17 cellular contexts compared by ENCODE assay signal in the genomic region with DNA sequence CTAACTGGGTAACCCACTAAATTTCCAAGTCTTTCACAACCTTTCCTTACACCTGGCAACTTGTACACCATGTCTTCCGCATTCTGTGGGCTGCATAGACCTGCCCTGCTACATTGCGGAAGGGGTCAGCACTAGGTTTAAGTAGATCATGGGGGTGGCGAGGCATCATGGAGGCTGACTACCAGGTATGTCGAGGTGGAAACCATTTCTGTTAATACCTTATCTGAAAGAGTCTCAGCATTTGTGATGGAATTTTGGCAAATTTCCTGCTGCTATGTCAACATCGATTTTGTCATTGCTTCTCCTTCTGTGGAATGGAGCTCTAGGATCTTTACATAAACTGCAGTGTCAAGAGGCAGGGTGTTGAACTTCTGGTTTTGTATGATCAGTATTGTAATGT.
A peak's percentile ranks its signal among the peaks of the same experiment; 100 is the strongest.
DNase-seq lines count a peak whose midpoint lies in the region; ATAC-seq and TF ChIP-seq lines count a peak whose summit lies in the region.
"Had no signal": no experiment of that assay in that cellular context is flagged by ENCODE, and none has a peak within 500 bp of the region (broad histone marks: within the 10 kb centered on the region; RNA-seq: fewer than 3 reads in every experiment).

No MANE protein-coding gene starts in this region.

- peaks cover 4% of the 10 kb centered on the region; the same call in 1 of the 2 replicates for H4K20me1 ChIP-seq in PC-9 (ENCODE audit: insufficient read depth)
- H4K20me1 ChIP-seq: BLaER1 had no signal

- H3K9me3 ChIP-seq in PC-9 (ENCODE audit: insufficient read depth, low read depth) = 0 out of 2 replicates have a peak, but pooled peaks cover 5% of the 10 kb centered on the region
- H3K9me3 ChIP-seq in upper lobe of left lung = no peaks in the 10 kb centered on the region
- H3K9me3 ChIP-seq: BLaER1 had no signal

- TF ChIP-seq POLR2A in upper lobe of left lung (IDR thresholded peaks at IDR 0.05) = no peak
- TF ChIP-seq POLR2A in GM18505 (IDR thresholded peaks at IDR 0.05; ENCODE audit: borderline replicate concordance, extremely low read depth, insufficient read depth, insufficient read length) = no peak

- ATAC-seq in upper lobe of left lung (ENCODE audit: low FRiP score in 2 of 2) (peak in 1 of 2 donors; percentile 43), GM18505 (IDR thresholded peaks at IDR 0.05; ENCODE audit: unreplicated experiment) (no peak)
- ATAC-seq: activated CD4-positive, alpha-beta T cell treated with anti-CD3 and anti-CD28 coated beads for 36 hours had no signal

- CTCF ChIA-PET in PC-9 (lab: Charles Lee) = no interaction called here

- peaks cover 11% of the 10 kb centered on the region for H3K36me3 Mint-ChIP-seq in mesothelial cell of epicardium
- H3K36me3 Mint-ChIP-seq: naive B cell had no signal

- H3K9me2 ChIP-seq in PC-9 (ENCODE audit: insufficient read depth) = no peaks in the 10 kb centered on the region

- no TSS peak for BruUV-seq in PC-9 (replicated peaks; lab: Mats Ljungman, UMichigan)

- peaks cover 87% of the 10 kb centered on the region for H3K79me2 ChIP-seq in PC-9 (ENCODE audit: low read depth)

- TF ChIP-seq EP300 in upper lobe of left lung (IDR thresholded peaks at IDR 0.05) = no peak

- H3K4me1 Mint-ChIP-seq in mesothelial cell of epicardium = peaks cover 66% of the 10 kb centered on the region
- H3K4me1 Mint-ChIP-seq: naive B cell had no signal

- intact Hi-C loops in PC-9 (cut with micrococcal nuclease; ENCODE audit: unreplicated experiment) = no loop called here

- H2AFZ ChIP-seq in PC-9 = no peak overlapping the region

- DNase-seq in PC-9 (peak in 1 of 2 experiments; percentile 100), coronary artery (ENCODE audit: low spot score) (no peak), mesothelial cell of epicardium (ENCODE audit: low spot score in 2 of 2, unreplicated experiment in 2 of 2) (no peak), upper lobe of left lung (peak in 1 of 2 donors; percentile 28), NCI-H128 (lab: John Stamatoyannopoulos, UW; ENCODE audit: unreplicated experiment) (no peak), dermis blood vessel endothelial cell (no peak)
- DNase-seq: activated CD4-positive, alpha-beta T cell treated with anti-CD3 and anti-CD28 coated beads for 36 hours; activated naive CD4-positive, alpha-beta T cell; DND-41; effector CD8-positive, alpha-beta T cell; naive B cell; NCI-H69; OCI-M1; stimulated activated CD4-positive, alpha-beta T cell treated with anti-CD3 and anti-CD28 coated beads, Interleukin-1b, Interleukin-23, amount 100 ng/mL, for 48 hours; T1000 had no signal

- H3K9me3 Mint-ChIP-seq in mesothelial cell of epicardium = no peaks in the 10 kb centered on the region
- H3K9me3 Mint-ChIP-seq: naive B cell had no signal

- H3F3A ChIP-seq in PC-9 (ENCODE audit: insufficient read depth, low read depth) = peaks cover 84% of the 10 kb centered on the region

- H3K27ac ChIP-seq in PC-9 (peak overlapping the region; percentile 94), coronary artery (peak overlapping the region; percentile 57 to 95), upper lobe of left lung (peak overlapping the region in 3 of 4 donors; percentile 13 to 44 (median 18))
- H3K27ac ChIP-seq: BLaER1 had no signal

- no peak for TF ChIP-seq CTCF in PC-9 (conservative IDR thresholded peaks at IDR 0.05)
- no peak for TF ChIP-seq CTCF in coronary artery (IDR thresholded peaks at IDR 0.05)
- TF ChIP-seq CTCF in mesothelial cell of epicardium (IDR thresholded peaks at IDR 0.05; ENCODE audit: unreplicated experiment) = no peak
- no peak for TF ChIP-seq CTCF in upper lobe of left lung (IDR thresholded peaks at IDR 0.05)

- POLR2A ChIA-PET in PC-9 (lab: Charles Lee; ENCODE audit: unreplicated experiment) = interaction anchor here (0.6 kb wide), 1 partner anchor 459 kb away, joined by 5 read pairs; no protein-coding TSS in a partner anchor

- H3K4me1 ChIP-seq in PC-9 (replicated peaks; ENCODE audit: insufficient read depth) (peaks cover 79% of the 10 kb centered on the region), upper lobe of left lung (peaks cover 9 to 27% (median 25%) of the 10 kb centered on the region in 4 donors)
- H3K4me1 ChIP-seq: BLaER1 had no signal

- H3K27me3 ChIP-seq in PC-9 (ENCODE audit: insufficient read depth, low read depth) = no peaks in the 10 kb centered on the region
- H3K27me3 ChIP-seq in upper lobe of left lung = no peaks in the 10 kb centered on the region
- H3K27me3 ChIP-seq: BLaER1 had no signal

- peaks cover 66% of the 10 kb centered on the region for H3K36me3 ChIP-seq in PC-9 (ENCODE audit: low read depth)
- H3K36me3 ChIP-seq in upper lobe of left lung = peaks cover 0 to 15% (median 0%) of the 10 kb centered on the region in 4 donors

- H3K27ac Mint-ChIP-seq in mesothelial cell of epicardium = peak overlapping the region; percentile 97
- H3K27ac Mint-ChIP-seq: activated CD4-positive, alpha-beta T cell treated with anti-CD3 and anti-CD28 coated beads for 36 hours; naive B cell had no signal

- H3K27me3 Mint-ChIP-seq in mesothelial cell of epicardium (ENCODE audit: low read depth) = no peaks in the 10 kb centered on the region
- H3K27me3 Mint-ChIP-seq: activated CD4-positive, alpha-beta T cell treated with anti-CD3 and anti-CD28 coated beads for 36 hours; naive B cell had no signal

- H3K4me3 ChIP-seq in PC-9 = peak overlapping the region; percentile 23; the same call in 1 of the 2 replicates
- H3K4me3 ChIP-seq in coronary artery = no peak overlapping the region
- no peak overlapping the region for H3K4me3 ChIP-seq in upper lobe of left lung
- H3K4me3 ChIP-seq: BLaER1 had no signal

- H3K4me2 ChIP-seq in PC-9 = peak overlapping the region; percentile 70
- H3K4me2 ChIP-seq: BLaER1 had no signal

- WGBS in upper lobe of left lung, 2 donors = 72 to 78% methylated on average over 5 of the region's 5 CpGs

- H3K4me3 Mint-ChIP-seq in mesothelial cell of epicardium = no peak overlapping the region
- H3K4me3 Mint-ChIP-seq: activated CD4-positive, alpha-beta T cell treated with anti-CD3 and anti-CD28 coated beads for 36 hours; naive B cell had no signal

Comparison
In these comparisons a context has a peak if more than half of its experiments do, and no peak if none do; other contexts are left out.
1. H3K27ac ChIP-seq: peak in every context shown above with its lines; median percentile 94 in PC-9; 76 in coronary artery; 18 in upper lobe of left lung.